ENCODE assay signal across 10 cellular contexts in the genomic region with DNA sequence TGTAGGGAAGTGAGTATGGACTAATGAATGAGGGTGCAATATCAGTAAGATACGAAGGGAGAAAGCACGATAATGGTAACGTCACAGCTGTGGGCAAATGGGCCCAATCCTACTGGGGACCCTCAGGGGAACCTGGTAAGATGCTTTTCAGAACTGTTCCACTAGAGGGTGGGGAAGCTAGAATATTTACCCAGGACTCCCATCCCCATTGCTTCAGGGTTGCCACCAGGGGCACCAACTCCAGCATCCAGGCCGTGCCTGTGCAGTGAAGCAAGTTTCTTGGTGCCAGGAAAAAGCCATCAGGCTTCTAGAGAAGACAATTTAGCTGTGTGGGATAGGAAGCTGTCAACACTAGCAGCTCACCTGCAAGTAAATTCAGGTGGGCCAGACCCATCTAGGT.
DNase-seq lines count a peak whose midpoint lies in the region; ATAC-seq and TF ChIP-seq lines count a peak whose summit lies in the region.
"Had no signal": no experiment of that assay in that cellular context is flagged by ENCODE, and none has a peak within 500 bp of the region (broad histone marks: within the 10 kb centered on the region; RNA-seq: fewer than 3 reads in every experiment).

No MANE protein-coding gene starts in this region.

- intact Hi-C loops in mucosa of descending colon (cut with DNase I, micrococcal nuclease), result no loop called here

- CTCF ChIA-PET in HEK293 (lab: Yijun Ruan, JAX), result interaction anchor here (0.6 to 2.4 kb wide), 20 partner anchors 9 to 1128 kb away, joined by 3 to 17 read pairs (median 3); no protein-coding TSS in a partner anchor

- DNase-seq in ELF-1 (ENCODE audit: low read depth, low spot score), result peak; percentile 69
- DNase-seq in kidney epithelial cell (ENCODE audit: low read depth), result no peak
- DNase-seq in mucosa of descending colon, result no peak
- no peak for DNase-seq in activated naive CD4-positive, alpha-beta T cell treated with anti-CD3 and anti-CD28 coated beads, Interleukin-2, amount 50 U/mL, for 72 hours (ENCODE audit: low spot score in 2 of 2)
- no peak for DNase-seq in suprapubic skin (ENCODE audit: low spot score in 2 of 2)
- DNase-seq: activated T-cell treated with anti-CD3 and anti-CD28 coated beads, Interleukin-2, amount 50 U/mL, for 1 hour; naive B cell; NCI-H187 had no signal

- H3K4me3 ChIP-seq in HEK293 (ENCODE audit: low read depth, low read length) (no peak overlapping the region), kidney epithelial cell (ENCODE audit: low read depth, low read length) (no peak overlapping the region), mucosa of descending colon (no peak overlapping the region), suprapubic skin (no peak overlapping the region)

- H3K9me3 Mint-ChIP-seq in activated naive CD4-positive, alpha-beta T cell treated with anti-CD3 and anti-CD28 coated beads, Interleukin-2, amount 50 U/mL, for 72 hours, result no peaks in the 10 kb centered on the region

- H3K36me3 Mint-ChIP-seq in activated naive CD4-positive, alpha-beta T cell treated with anti-CD3 and anti-CD28 coated beads, Interleukin-2, amount 50 U/mL, for 72 hours, result no peaks in the 10 kb centered on the region
- H3K36me3 Mint-ChIP-seq: naive B cell had no signal

- H3K27ac Mint-ChIP-seq in activated naive CD4-positive, alpha-beta T cell treated with anti-CD3 and anti-CD28 coated beads, Interleukin-2, amount 50 U/mL, for 72 hours, result no peak overlapping the region
- H3K27ac Mint-ChIP-seq: naive B cell had no signal

- no peak overlapping the region for H3K27ac ChIP-seq in HEK293 (ENCODE audit: extremely low read depth, low read depth, low read length)
- no peak overlapping the region for H3K27ac ChIP-seq in suprapubic skin

- no peak for TF ChIP-seq POLR2A in suprapubic skin (IDR thresholded peaks at IDR 0.05)

- H3K4me1 ChIP-seq in HEK293 (ENCODE audit: control insufficient read depth, insufficient read depth, low read length) (no peaks in the 10 kb centered on the region), mucosa of descending colon (ENCODE audit: low read depth) (no peaks in the 10 kb centered on the region), suprapubic skin (no peaks in the 10 kb centered on the region)

- TF ChIP-seq CTCF in HEK293 (tag by site-specific recombination; IDR thresholded peaks at IDR 0.05) (peak; percentile 71), kidney epithelial cell (IDR thresholded peaks at IDR 0.05; ENCODE audit: insufficient read depth, low read length, poor library complexity, severe bottlenecking) (peak; percentile 49), mucosa of descending colon (IDR thresholded peaks at IDR 0.05) (no peak), suprapubic skin (IDR thresholded peaks at IDR 0.05) (no peak)

- POLR2A ChIA-PET in HEK293 (lab: Yijun Ruan, JAX), result no interaction called here

- peak; percentile 30; the same call in 1 of the 3 replicates for ATAC-seq in SK-N-SH treated with all-trans-retinoic acid at 6 μM for 48 hours
- no peak for ATAC-seq in mucosa of descending colon
- no peak for ATAC-seq in activated naive CD4-positive, alpha-beta T cell treated with anti-CD3 and anti-CD28 coated beads, Interleukin-2, amount 50 U/mL, for 72 hours

- H3K27me3 ChIP-seq in kidney epithelial cell (ENCODE audit: control insufficient read depth, insufficient read depth, low read length) (no peaks in the 10 kb centered on the region), suprapubic skin (no peaks in the 10 kb centered on the region)

- H3K36me3 ChIP-seq in HEK293 (ENCODE audit: control insufficient read depth in 2 of 2, insufficient read depth in 1 of 2, low read length in 2 of 2) (no peaks in the 10 kb centered on the region), kidney epithelial cell (ENCODE audit: control insufficient read depth, insufficient read depth, low read length) (no peaks in the 10 kb centered on the region), mucosa of descending colon (ENCODE audit: low read depth) (no peaks in the 10 kb centered on the region), suprapubic skin (no peaks in the 10 kb centered on the region)

- H3K9me3 ChIP-seq in HEK293 (ENCODE audit: control insufficient read depth, insufficient read depth, low read depth, low read length) (no peaks in the 10 kb centered on the region), mucosa of descending colon (no peaks in the 10 kb centered on the region), suprapubic skin (no peaks in the 10 kb centered on the region)

- no peak for TF ChIP-seq EP300 in suprapubic skin (IDR thresholded peaks at IDR 0.05)

- 78% methylated on average over 4 of the region's 4 CpGs for WGBS in suprapubic skin

TF ChIP-seq in HEK293, 187 proteins besides CTCF, POLR2A, EP300 and RAD21:
- TF ChIP-seq ZNF155 (tag by site-specific recombination; IDR thresholded peaks at IDR 0.05) (no peak), ZNF488 (tag by site-specific recombination; IDR thresholded peaks at IDR 0.05) (no peak), ZNF558 (tag by site-specific recombination; IDR thresholded peaks at IDR 0.05) (no peak), ZNF18 (tag by site-specific recombination; IDR thresholded peaks at IDR 0.05) (no peak)

TF ChIP-seq in SK-N-SH treated with all-trans-retinoic acid at 6 μM for 48 hours, 23 proteins besides CTCF, POLR2A, EP300 and RAD21 (continues in another document):
- TF ChIP-seq ZNF565 (CRISPR knock-in tag; conservative IDR thresholded peaks at IDR 0.05; ENCODE audit: low read depth), result no peak
- TF ChIP-seq ZNF8 (CRISPR knock-in tag; IDR thresholded peaks at IDR 0.05), result no peak
- no peak for TF ChIP-seq POU6F1 (CRISPR knock-in tag; IDR thresholded peaks at IDR 0.05; ENCODE audit: borderline replicate concordance, low read depth)
- TF ChIP-seq ZFP30 (CRISPR knock-in tag; IDR thresholded peaks at IDR 0.05), result no peak
- TF ChIP-seq ZC3H10 (CRISPR knock-in tag; IDR thresholded peaks at IDR 0.05), result no peak
- TF ChIP-seq GLIS3 (CRISPR knock-in tag; IDR thresholded peaks at IDR 0.05), result no peak
- no peak for TF ChIP-seq TSHZ2 (CRISPR knock-in tag; IDR thresholded peaks at IDR 0.05)
- TF ChIP-seq PATZ1 (CRISPR knock-in tag; IDR thresholded peaks at IDR 0.05; ENCODE audit: borderline replicate concordance), result no peak
- no peak for TF ChIP-seq CSDC2 (CRISPR knock-in tag; IDR thresholded peaks at IDR 0.05)
- TF ChIP-seq RARB (CRISPR knock-in tag; IDR thresholded peaks at IDR 0.05), result no peak
- TF ChIP-seq BACH2 (CRISPR knock-in tag; IDR thresholded peaks at IDR 0.05; ENCODE audit: borderline replicate concordance), result no peak

Comparison
In these comparisons a context has a peak if more than half of its experiments do, and no peak if none do; other contexts are left out.
1. CTCF ChIP-seq: peak in HEK293 (single experiment) and kidney epithelial cell (single experiment); none in mucosa of descending colon (single experiment) and suprapubic skin (0 of 2).